ENCODE assay signal across 20 cellular contexts in the genomic region with DNA sequence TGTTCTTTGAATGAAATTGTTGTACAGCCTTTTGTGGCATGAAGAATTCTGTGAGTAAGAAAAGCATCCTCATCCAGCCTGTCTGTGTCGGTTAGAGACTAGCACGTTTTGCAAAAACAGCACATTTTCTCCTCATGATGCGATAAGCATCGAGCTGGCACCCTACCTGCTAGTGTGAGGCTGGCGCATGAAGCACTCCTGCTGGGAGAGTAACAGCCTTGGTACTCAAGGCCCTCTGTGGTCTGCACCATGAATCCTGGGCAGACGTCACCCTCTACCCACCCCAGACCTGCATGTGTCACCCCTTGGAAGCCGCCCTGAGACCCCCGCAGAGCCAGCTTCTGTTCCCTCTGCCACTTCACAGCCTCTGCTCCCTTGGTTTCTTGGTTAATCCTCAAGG.
DNase-seq lines count a peak whose midpoint lies in the region; ATAC-seq and TF ChIP-seq lines count a peak whose summit lies in the region.
"Had no signal": no experiment of that assay in that cellular context is flagged by ENCODE, and none has a peak within 500 bp of the region (broad histone marks: within the 10 kb centered on the region; RNA-seq: fewer than 3 reads in every experiment).

No MANE protein-coding gene starts in this region.

- intact Hi-C loops in natural killer cell (cut with micrococcal nuclease), result no loop called here

- H3K4me3 Mint-ChIP-seq in natural killer cell treated with Interleukin-12 subunit alpha and Interleukin-12 subunit beta and Interleukin-15 and Interleukin-18, amount 100 ng/mL, for 72 hours, result no peak overlapping the region
- no peak overlapping the region for H3K4me3 Mint-ChIP-seq in natural killer cell
- H3K4me3 Mint-ChIP-seq: CD4-positive, alpha-beta memory T cell; GM23338; H9; HFFc6 had no signal

- no peak overlapping the region for H3K27ac Mint-ChIP-seq in natural killer cell treated with Interleukin-12 subunit alpha and Interleukin-12 subunit beta and Interleukin-15 and Interleukin-18, amount 100 ng/mL, for 72 hours
- no peak overlapping the region for H3K27ac Mint-ChIP-seq in natural killer cell
- H3K27ac Mint-ChIP-seq: CD4-positive, alpha-beta memory T cell; GM23338; H9; HFFc6 had no signal

- peaks cover 5 to 9% of the 10 kb centered on the region in 2 donors for H3K4me1 Mint-ChIP-seq in natural killer cell treated with Interleukin-12 subunit alpha and Interleukin-12 subunit beta and Interleukin-15 and Interleukin-18, amount 100 ng/mL, for 72 hours (ENCODE audit: low read depth in 2 of 2)
- no peaks in the 10 kb centered on the region for H3K4me1 Mint-ChIP-seq in natural killer cell
- H3K4me1 Mint-ChIP-seq: CD4-positive, alpha-beta memory T cell had no signal

- no peak for ATAC-seq in natural killer cell treated with Interleukin-12 subunit alpha and Interleukin-12 subunit beta and Interleukin-15 and Interleukin-18, amount 100 ng/mL, for 72 hours
- ATAC-seq in natural killer cell (no peak), GM19467 (IDR thresholded peaks at IDR 0.05; ENCODE audit: unreplicated experiment) (no peak), HG03139 (IDR thresholded peaks at IDR 0.05; ENCODE audit: unreplicated experiment) (no peak), GM18502 (IDR thresholded peaks at IDR 0.05; ENCODE audit: poor library complexity, unreplicated experiment) (no peak)
- ATAC-seq: HCT116 had no signal

- peak; percentile 15 for DNase-seq in natural killer cell treated with Interleukin-12 subunit alpha and Interleukin-12 subunit beta and Interleukin-15 and Interleukin-18, amount 100 ng/mL, for 72 hours (ENCODE audit: low spot score)
- DNase-seq in natural killer cell (no peak), GM13976 (ENCODE audit: low spot score) (peak; percentile 8), cerebellum (ENCODE audit: low spot score) (peak; percentile 56)
- DNase-seq: 8988T; ACHN; BE2C; Caco-2; CD4-positive, alpha-beta memory T cell; DMS153; DND-41; EL; GF-D8; H9; HFFc6 had no signal

- in situ Hi-C loops in GM13976 (cut with MboI; ENCODE audit: low sequenced_read_pairs, unreplicated experiment), result no loop called here

- H3K36me3 Mint-ChIP-seq in natural killer cell treated with Interleukin-12 subunit alpha and Interleukin-12 subunit beta and Interleukin-15 and Interleukin-18, amount 100 ng/mL, for 72 hours, result no peaks in the 10 kb centered on the region
- no peaks in the 10 kb centered on the region for H3K36me3 Mint-ChIP-seq in natural killer cell
- H3K36me3 Mint-ChIP-seq: CD4-positive, alpha-beta memory T cell had no signal

- peaks cover 27 to 38% of the 10 kb centered on the region in 2 donors for H3K27me3 Mint-ChIP-seq in natural killer cell treated with Interleukin-12 subunit alpha and Interleukin-12 subunit beta and Interleukin-15 and Interleukin-18, amount 100 ng/mL, for 72 hours
- H3K27me3 Mint-ChIP-seq in natural killer cell (ENCODE audit: low read depth in 2 of 2), result peaks cover 14 to 24% of the 10 kb centered on the region in 2 donors

- TF ChIP-seq CTCF in natural killer cell (IDR thresholded peaks at IDR 0.05) (no peak), GM13976 (IDR thresholded peaks at IDR 0.05; ENCODE audit: borderline replicate concordance, control extremely low read depth, extremely low read depth, insufficient read depth, missing control alignments) (no peak)

- no peaks in the 10 kb centered on the region for H3K9me3 Mint-ChIP-seq in natural killer cell treated with Interleukin-12 subunit alpha and Interleukin-12 subunit beta and Interleukin-15 and Interleukin-18, amount 100 ng/mL, for 72 hours
- H3K9me3 Mint-ChIP-seq in natural killer cell, result no peaks in the 10 kb centered on the region
- H3K9me3 Mint-ChIP-seq: GM23338, H9, HFFc6 had no signal
